Comparison of ENCODE assay signal across 12 cellular contexts in genomic region chr5:175846332-175846731, GRCh38. TPM values are rescaled to one million over a fixed set of nuclear protein-coding genes. Genes with fewer than 3 reads are reported as not detected.
"Had no signal": no experiment of that assay in that cellular context is flagged by ENCODE, and none has a peak within 500 bp of the region (broad histone marks: within the 10 kb centered on the region; RNA-seq: fewer than 3 reads in every experiment).

No MANE protein-coding gene starts in this region.

- H3K36me3 ChIP-seq: HAP-1 had no signal

- H3K4me3 Mint-ChIP-seq: GM23338, H9, HFFc6 had no signal

- DNase-seq: GM23248, GOT3, H7, H9, HCEC 1CT, HFFc6 had no signal

- H3K9me3 Mint-ChIP-seq: GM23338, H9, HFFc6 had no signal

- H3K4me2 ChIP-seq: GM23338 had no signal

- FAIRE-seq: H1, H54 had no signal

- H3K27ac Mint-ChIP-seq: GM23338, HFFc6 had no signal

- H3K4me1 ChIP-seq: HAP-1 had no signal

- H3K9ac ChIP-seq: GM23248 had no signal

- H3K27ac ChIP-seq: GM23248 had no signal

- H3K4me3 ChIP-seq: GM23248, GM23338, HAP-1 had no signal

- H3K9me3 ChIP-seq: HAP-1 had no signal

- H2AFZ ChIP-seq: GM23248, GM23338 had no signal

- ATAC-seq: HCT116 had no signal

RNA-seq across cellular contexts. Expression of gene CPLX2, which starts 25.0 kb away (rescaled TPM):
- total RNA-seq: GM23248, H4, HFFc6 had no signal
- polyA plus RNA-seq: GM23248 had no signal
